ENCODE assay signal across 24 cellular contexts in genomic region chr20:41014557-41015088, GRCh38. TPM values are rescaled to one million over a fixed set of nuclear protein-coding genes. Genes with fewer than 3 reads are reported as not detected.
DNase-seq lines count a peak whose midpoint lies in the region; ATAC-seq, FAIRE-seq and TF ChIP-seq lines count a peak whose summit lies in the region.
"Had no signal": no experiment of that assay in that cellular context is flagged by ENCODE, and none has a peak within 500 bp of the region (broad histone marks: within the 10 kb centered on the region; RNA-seq: fewer than 3 reads in every experiment).

No MANE protein-coding gene starts in this region.

- TF ChIP-seq POLR2A in IMR-90 (IDR thresholded peaks at IDR 0.05; ENCODE audit: low read depth, low read length) (no peak), endothelial cell of umbilical vein (IDR thresholded peaks at IDR 0.05; ENCODE audit: low read depth, low read length) (no peak)

- WGBS in IMR-90 (ENCODE audit: extremely low coverage in 2 of 2, insufficient read length in 1 of 2), 2 experiments = no CpG with 5 or more reads among the region's 6 CpGs
- WGBS in psoas muscle, 3 donors = 91 to 92% (median 91%) methylated on average over 6 of the region's 6 CpGs

- DNase-seq in DMS 273 (lab: John Stamatoyannopoulos, UW; ENCODE audit: unreplicated experiment) = peak; percentile 15
- DNase-seq in DMS 273 treated with DMSO at 0.1 percent for 48 hours (lab: John Stamatoyannopoulos, UW) = no peak
- DNase-seq in IMR-90 = peak; percentile 47
- DNase-seq in endothelial cell of umbilical vein (ENCODE audit: low read depth, low spot score) = peak; percentile 42
- DNase-seq in type B pancreatic cell (ENCODE audit: extremely low spot score, unreplicated experiment) = no peak
- no peak for DNase-seq in psoas muscle
- no peak for DNase-seq in WERI-Rb-1
- DNase-seq: BE2C; Calu3; CD4-positive, alpha-beta T cell; GDM1; GM23248; MG63; NCI-H1092; NCI-H146; NCI-H2081 treated with DMSO at 0.1 percent for 48 hours; NCI-H2227 treated with DMSO at 0.1 percent for 48 hours; NCI-H526; NK-92 treated with Interleukin-12 subunit alpha and Interleukin-12 subunit beta, amount 100 ng/mL, for 24 hours; SJCRH30 had no signal

- dilution Hi-C loops in IMR-90 (cut with HindIII; ENCODE audit: low sequenced_read_pairs, unreplicated experiment) = no loop called here
- dilution Hi-C loops in endothelial cell of umbilical vein (cut with MboI; ENCODE audit: extremely low pct_ligation_motif_present, low sequenced_read_pairs) = no loop called here

- H3K9me3 ChIP-seq in IMR-90 (ENCODE audit: control insufficient read depth, insufficient read depth, low read length) (no peaks in the 10 kb centered on the region), OCI-LY1 (ENCODE audit: low read length) (no peaks in the 10 kb centered on the region), endothelial cell of umbilical vein (replicated peaks; ENCODE audit: control insufficient read depth, insufficient read depth, low read length) (no peaks in the 10 kb centered on the region), psoas muscle (no peaks in the 10 kb centered on the region), WERI-Rb-1 (ENCODE audit: severe bottlenecking) (peaks cover 2% of the 10 kb centered on the region)
- H3K9me3 ChIP-seq: BE2C, MG63, SJCRH30 had no signal

- no peak overlapping the region for H3K4ac ChIP-seq in IMR-90 (ENCODE audit: low read depth, low read length)

- ATAC-seq in IMR-90 (ENCODE audit: low read depth) (no peak), psoas muscle (no peak)
- ATAC-seq: GM12878 had no signal

- POLR2A ChIA-PET in IMR-90 (lab: Charles Lee; ENCODE audit: unreplicated experiment) (no interaction called here), endothelial cell of umbilical vein (lab: Charles Lee) (no interaction called here)

- no peak overlapping the region for H3K27ac ChIP-seq in IMR-90 (ENCODE audit: insufficient read depth, low read length)
- peak overlapping the region; percentile 97 for H3K27ac ChIP-seq in OCI-LY1 (ENCODE audit: low read depth, low read length, poor library complexity, severe bottlenecking)
- H3K27ac ChIP-seq in endothelial cell of umbilical vein (ENCODE audit: insufficient read depth, low read depth, low read length) = no peak overlapping the region
- no peak overlapping the region for H3K27ac ChIP-seq in psoas muscle
- H3K27ac ChIP-seq in WERI-Rb-1 = no peak overlapping the region
- H3K27ac ChIP-seq: 22Rv1, GM23248, RWPE1, SJCRH30 had no signal

- intact Hi-C loops in IMR-90 (cut with micrococcal nuclease) (no loop called here), endothelial cell of umbilical vein (cut with micrococcal nuclease) (no loop called here), psoas muscle (cut with DNase I) (no loop called here)

- no peaks in the 10 kb centered on the region for H3K27me3 Mint-ChIP-seq in type B pancreatic cell
- H3K27me3 Mint-ChIP-seq: CD4-positive, alpha-beta T cell had no signal

- no peaks in the 10 kb centered on the region for H3K36me3 Mint-ChIP-seq in type B pancreatic cell

- no peak for TF ChIP-seq CTCF in IMR-90 (conservative IDR thresholded peaks at IDR 0.05; ENCODE audit: low read depth, low read length)
- TF ChIP-seq CTCF in OCI-LY1 (IDR thresholded peaks at IDR 0.05; ENCODE audit: low read length) = no peak
- TF ChIP-seq CTCF in endothelial cell of umbilical vein (IDR thresholded peaks at IDR 0.05; ENCODE audit: extremely low read depth in 1 of 2, insufficient read depth in 1 of 2, low read depth in 1 of 2, low read length in 2 of 2) = no peak
- no peak for TF ChIP-seq CTCF in type B pancreatic cell (conservative IDR thresholded peaks at IDR 0.05)
- no peak for TF ChIP-seq CTCF in psoas muscle (IDR thresholded peaks at IDR 0.05)
- no peak for TF ChIP-seq CTCF in WERI-Rb-1 (IDR thresholded peaks at IDR 0.05; ENCODE audit: low read depth, low read length)

- H3K18ac ChIP-seq in IMR-90 (ENCODE audit: low read depth, low read length) = no peak overlapping the region

- H3K4me1 ChIP-seq in IMR-90 (ENCODE audit: control insufficient read depth, insufficient read depth, low read length) (peaks cover 5% of the 10 kb centered on the region), OCI-LY1 (ENCODE audit: insufficient read depth, low read length, severe bottlenecking) (peaks cover 54% of the 10 kb centered on the region), endothelial cell of umbilical vein (ENCODE audit: control insufficient read depth, extremely low read depth, insufficient read depth, low read length) (peaks cover 17% of the 10 kb centered on the region), psoas muscle (no peaks in the 10 kb centered on the region)
- H3K4me1 ChIP-seq: BE2C had no signal

- no peak overlapping the region for H2BK5ac ChIP-seq in IMR-90 (ENCODE audit: low read depth, low read length, poor library complexity, severe bottlenecking)

- peak overlapping the region; percentile 8; the same call in 1 of the 2 replicates for H2BK20ac ChIP-seq in IMR-90 (ENCODE audit: low read depth, low read length)

- BruUV-seq in IMR-90 (replicated peaks; lab: Mats Ljungman, UMichigan) (no TSS peak), endothelial cell of umbilical vein (replicated peaks; lab: Mats Ljungman, UMichigan) (no TSS peak)

- H3K23ac ChIP-seq in IMR-90 (ENCODE audit: low read depth, low read length) = no peak overlapping the region

- no peak overlapping the region for H2BK15ac ChIP-seq in IMR-90 (ENCODE audit: low read depth, low read length)

- no peaks in the 10 kb centered on the region for H3K36me3 ChIP-seq in IMR-90 (ENCODE audit: control insufficient read depth, insufficient read depth, low read length)
- no peaks in the 10 kb centered on the region for H3K36me3 ChIP-seq in OCI-LY1 (ENCODE audit: insufficient read depth, low read length)
- H3K36me3 ChIP-seq in endothelial cell of umbilical vein (ENCODE audit: control insufficient read depth in 2 of 2, extremely low read depth in 1 of 2, insufficient read depth in 2 of 2, low read length in 2 of 2) = no peaks in the 10 kb centered on the region
- H3K36me3 ChIP-seq in psoas muscle (ENCODE audit: insufficient read depth in 1 of 2, low read depth in 1 of 2) = no peaks in the 10 kb centered on the region
- no peaks in the 10 kb centered on the region for H3K36me3 ChIP-seq in WERI-Rb-1
- H3K36me3 ChIP-seq: BE2C, MG63, SJCRH30 had no signal

- H3K4me2 ChIP-seq in IMR-90 (ENCODE audit: low read depth, low read length) (no peak overlapping the region), OCI-LY1 (ENCODE audit: low read length) (no peak overlapping the region), endothelial cell of umbilical vein (ENCODE audit: insufficient read depth, low read length) (no peak overlapping the region)

- H3K27me3 ChIP-seq in IMR-90 (ENCODE audit: control insufficient read depth, insufficient read depth, low read length) (no peaks in the 10 kb centered on the region), OCI-LY1 (ENCODE audit: insufficient read depth, low read length) (no peaks in the 10 kb centered on the region), endothelial cell of umbilical vein (ENCODE audit: control insufficient read depth in 2 of 2, insufficient read depth in 2 of 2, low read length in 2 of 2) (no peaks in the 10 kb centered on the region), psoas muscle (ENCODE audit: insufficient read depth in 3 of 3, low read length in 2 of 3) (peaks cover 0 to 3% (median 0%) of the 10 kb centered on the region in 3 donors), WERI-Rb-1 (ENCODE audit: insufficient read depth, low read depth, severe bottlenecking) (no peaks in the 10 kb centered on the region)
- H3K27me3 ChIP-seq: BE2C, MG63, SJCRH30 had no signal

- H4K20me1 ChIP-seq in IMR-90 (ENCODE audit: insufficient read depth, low read length) (no peaks in the 10 kb centered on the region), OCI-LY1 (ENCODE audit: insufficient read depth, low read length) (no peaks in the 10 kb centered on the region), endothelial cell of umbilical vein (replicated peaks; ENCODE audit: control insufficient read depth, extremely low read depth, insufficient read depth, low read length) (no peaks in the 10 kb centered on the region)

- no peaks in the 10 kb centered on the region for H3K9me2 ChIP-seq in OCI-LY1 (ENCODE audit: low read depth, low read length)

- H3F3A ChIP-seq in OCI-LY1 (ENCODE audit: insufficient read depth, low read length) = peaks cover 5% of the 10 kb centered on the region

- no peak overlapping the region for H2AFZ ChIP-seq in IMR-90 (replicated peaks; ENCODE audit: low read length, poor library complexity)
- H2AFZ ChIP-seq in OCI-LY1 (ENCODE audit: low read length) = no peak overlapping the region
- H2AFZ ChIP-seq in endothelial cell of umbilical vein (ENCODE audit: low read depth, low read length) = no peak overlapping the region
- H2AFZ ChIP-seq: GM23248 had no signal

- no peak overlapping the region for H2AK9ac ChIP-seq in IMR-90 (replicated peaks; ENCODE audit: low read depth, low read length, poor library complexity)

- H4K91ac ChIP-seq in IMR-90 (ENCODE audit: insufficient read depth, low read depth, low read length) = no peak overlapping the region

- H3K14ac ChIP-seq in IMR-90 (replicated peaks; ENCODE audit: low read depth, low read length) = no peak overlapping the region

- H3K9ac ChIP-seq in IMR-90 (ENCODE audit: low read depth, low read length) (no peak overlapping the region), OCI-LY1 (ENCODE audit: low read length) (no peak overlapping the region), endothelial cell of umbilical vein (replicated peaks; ENCODE audit: extremely low read depth, insufficient read depth, low read length) (no peak overlapping the region)
- H3K9ac ChIP-seq: GM23248 had no signal

- H3K4me3 Mint-ChIP-seq in type B pancreatic cell = no peak overlapping the region
- H3K4me3 Mint-ChIP-seq: CD4-positive, alpha-beta T cell had no signal

- no peak overlapping the region for H2AK5ac ChIP-seq in IMR-90 (ENCODE audit: low read depth, low read length)

- H3K79me2 ChIP-seq in OCI-LY1 (ENCODE audit: insufficient read depth, low read length) = no peaks in the 10 kb centered on the region
- H3K79me2 ChIP-seq in endothelial cell of umbilical vein (ENCODE audit: control insufficient read depth, insufficient read depth, low read length) = no peaks in the 10 kb centered on the region

- peaks cover 0 to 8% of the 10 kb centered on the region in 2 experiments; a peak in 2 of 4 replicates for H3K79me1 ChIP-seq in IMR-90 (ENCODE audit: low read depth in 1 of 2, low read length in 2 of 2)

- peaks cover 4% of the 10 kb centered on the region for H3K9me3 Mint-ChIP-seq in type B pancreatic cell
- H3K9me3 Mint-ChIP-seq: CD4-positive, alpha-beta T cell had no signal

- no peak overlapping the region for H4K8ac ChIP-seq in IMR-90 (ENCODE audit: low read depth in 2 of 2, low read length in 2 of 2)

- no peak overlapping the region for H4K5ac ChIP-seq in IMR-90 (ENCODE audit: low read depth, low read length)

- in situ Hi-C loops in IMR-90 (cut with MboI; ENCODE audit: low sequenced_read_pairs) = no loop called here

- no peak overlapping the region for H2BK120ac ChIP-seq in IMR-90 (ENCODE audit: low read depth, low read length)

- peak; percentile 55 for FAIRE-seq in endothelial cell of umbilical vein (lab: Jason Lieb, UNC)
- FAIRE-seq: GM12878 had no signal

- H3K4me1 Mint-ChIP-seq in type B pancreatic cell (ENCODE audit: unreplicated experiment) = peaks cover 15% of the 10 kb centered on the region

- no peak overlapping the region for H3K4me3 ChIP-seq in IMR-90 (ENCODE audit: insufficient read depth, low read depth, low read length)
- H3K4me3 ChIP-seq in OCI-LY1 (ENCODE audit: low read depth, low read length, poor library complexity, severe bottlenecking) = no peak overlapping the region
- no peak overlapping the region for H3K4me3 ChIP-seq in endothelial cell of umbilical vein (replicated peaks in 1 of 3; ENCODE audit: insufficient read depth in 1 of 3, low read depth in 1 of 3, low read length in 3 of 3)
- no peak overlapping the region for H3K4me3 ChIP-seq in psoas muscle
- no peak overlapping the region for H3K4me3 ChIP-seq in WERI-Rb-1 (ENCODE audit: low read depth, low read length)
- H3K4me3 ChIP-seq: GM12878, GM23248, MG63, SJCRH30 had no signal

- H3K56ac ChIP-seq in IMR-90 (ENCODE audit: extremely low read depth, insufficient read depth, low read length) = no peak overlapping the region

- no peak for TF ChIP-seq RAD21 in IMR-90 (IDR thresholded peaks at IDR 0.05; ENCODE audit: low read length)

- no peak overlapping the region for H3K27ac Mint-ChIP-seq in type B pancreatic cell
- H3K27ac Mint-ChIP-seq: CD4-positive, alpha-beta T cell had no signal

- H3K9me1 ChIP-seq in IMR-90 (ENCODE audit: insufficient read depth, low read length) = peaks cover under 1% of the 10 kb centered on the region
- H3K9me1 ChIP-seq in endothelial cell of umbilical vein (replicated peaks; ENCODE audit: control insufficient read depth, extremely low read depth, insufficient read depth, low read length) = no peaks in the 10 kb centered on the region

- CTCF ChIA-PET in IMR-90 (lab: Yijun Ruan, JAX) = no interaction called here
- CTCF ChIA-PET in endothelial cell of umbilical vein (lab: Charles Lee) = interaction anchor here (1.4 kb wide), 1 partner anchor 24 kb away, joined by 5 read pairs; no protein-coding TSS in a partner anchor

RNA-seq across cellular contexts. Expression of gene TOP1, which starts 14.0 kb away (rescaled TPM):
- total RNA-seq in IMR-90 (2012; rRNA removed) (14.0 and 20.8 TPM in 2 replicates), endothelial cell of umbilical vein (75.1 and 77.4 TPM in 2 replicates), type B pancreatic cell (ENCODE audit: low replicate concordance) (72.5 and 84.6 TPM in 2 replicates), psoas muscle (10 to 100 TPM; 19.9 to 30.7 (median 22.9) TPM)
- polyA plus RNA-seq in IMR-90 (2012; rRNA removed) (14.7 and 21.5 TPM in 2 replicates), endothelial cell of umbilical vein (3.7 and 7.0 TPM in 2 replicates), psoas muscle (10 to 100 TPM; 10.6 to 24.6 (median 19.9) TPM)
- polyA plus RNA-seq in IMR-90 (2012; cell fraction: cytosol; rRNA removed) = 3.9 and 6.4 TPM in 2 replicates
- 3.2 and 18.6 TPM in 2 replicates for polyA plus RNA-seq in IMR-90 (2012; cell fraction: nucleus; rRNA removed; ENCODE audit: low replicate concordance)
- 13.9 and 14.1 TPM in 2 replicates for polyA plus RNA-seq in endothelial cell of umbilical vein (2011; cell fraction: cytosol; rRNA removed)
- 23.7 and 33.5 TPM in 2 replicates for polyA plus RNA-seq in endothelial cell of umbilical vein (2011; cell fraction: nucleus; rRNA removed)
- 68.9 and 93.6 TPM in 2 replicates for polyA plus RNA-seq in endothelial cell of umbilical vein (2012)
- polyA minus RNA-seq in endothelial cell of umbilical vein = 8.9 and 12.3 TPM in 2 replicates
- 26.7 TPM for polyA minus RNA-seq in endothelial cell of umbilical vein (2011; cell fraction: cytosol; rRNA and poly(A)+ RNA removed)
- polyA minus RNA-seq in endothelial cell of umbilical vein (2011; cell fraction: nucleus; rRNA and poly(A)+ RNA removed) = 15.4 and 17.3 TPM in 2 replicates

Comparison
In these comparisons a context has a peak if more than half of its experiments do, and no peak if none do; other contexts are left out.
1. DNase-seq: peak in DMS 273 (single experiment), IMR-90 (single experiment) and endothelial cell of umbilical vein (single experiment); none in DMS 273 treated with DMSO at 0.1 percent for 48 hours (single experiment), type B pancreatic cell (single experiment), psoas muscle (0 of 2) and WERI-Rb-1 (single experiment).